Comparison of ENCODE assay signal across 17 cellular contexts in genomic region chr21:46243325-46243724, GRCh38. TPM values are rescaled to one million over a fixed set of nuclear protein-coding genes. Genes with fewer than 3 reads are reported as not detected.
DNase-seq lines count a peak whose midpoint lies in the region; ATAC-seq and TF ChIP-seq lines count a peak whose summit lies in the region.
"Had no signal": no experiment of that assay in that cellular context is flagged by ENCODE, and none has a peak within 500 bp of the region (broad histone marks: within the 10 kb centered on the region; RNA-seq: fewer than 3 reads in every experiment).

No MANE protein-coding gene starts in this region.

- H3K27me3 ChIP-seq in A673 (replicated peaks; ENCODE audit: insufficient read depth, low read depth, low read length, poor library complexity): no peaks in the 10 kb centered on the region
- no peaks in the 10 kb centered on the region for H3K27me3 ChIP-seq in BLaER1 treated with 17β-estradiol and CSF1 and Interleukin-3, amounts not matched to agents 10 nM and 100 nM
- H3K27me3 ChIP-seq: left lung, thyroid gland had no signal

- H3K4me1 ChIP-seq in A673 (ENCODE audit: insufficient read depth, low read length, poor library complexity, severe bottlenecking) (no peaks in the 10 kb centered on the region), mesodermal cell (ENCODE audit: control insufficient read depth, insufficient read depth, low read length, poor library complexity, severe bottlenecking) (no peaks in the 10 kb centered on the region)
- H3K4me1 ChIP-seq in BLaER1 treated with 17β-estradiol and CSF1 and Interleukin-3, amounts not matched to agents 10 nM and 100 nM: peaks cover 0 to 16% (median 9%) of the 10 kb centered on the region in 10 experiments; a peak in 14 of 20 replicates
- H3K4me1 ChIP-seq: left lung, thyroid gland had no signal

- peak overlapping the region in 7 of 11 experiments; percentile 13 to 47 (median 21); a peak in 6 of 22 replicates for H3K4me2 ChIP-seq in BLaER1 treated with 17β-estradiol and CSF1 and Interleukin-3, amounts not matched to agents 10 nM and 100 nM

- peaks cover 51% of the 10 kb centered on the region for H3K36me3 Mint-ChIP-seq in activated CD8-positive, alpha-beta T cell treated with anti-CD3 and anti-CD28 coated beads for 36 hours (ENCODE audit: low read depth)

- DNase-seq in A673 (ENCODE audit: low spot score): no peak
- DNase-seq in activated CD8-positive, alpha-beta T cell treated with anti-CD3 and anti-CD28 coated beads for 36 hours: no peak
- no peak for DNase-seq in T1000 (lab: John Stamatoyannopoulos, UW)
- no peak for DNase-seq in occipital lobe (lab: John Stamatoyannopoulos, UW)
- DNase-seq: activated CD4-positive, CD25-positive, alpha-beta regulatory T cell; activated gamma-delta T cell; left lung; MM.1S; NCI-H1694 treated with DMSO at 0.1 percent for 48 hours; NCI-H774; SHP77; T-helper 17 cell; thyroid gland had no signal

- H3K9me3 ChIP-seq in A673 (ENCODE audit: low read depth, low read length, poor library complexity, severe bottlenecking) (no peaks in the 10 kb centered on the region), mesodermal cell (ENCODE audit: control insufficient read depth, low read length) (no peaks in the 10 kb centered on the region)
- no peaks in the 10 kb centered on the region for H3K9me3 ChIP-seq in BLaER1 treated with 17β-estradiol and CSF1 and Interleukin-3, amounts not matched to agents 10 nM and 100 nM (replicated peaks in 1 of 11)
- H3K9me3 ChIP-seq: left lung, thyroid gland had no signal

- intact Hi-C loops in A673 (cut with micrococcal nuclease; ENCODE audit: unreplicated experiment): no loop called here
- intact Hi-C loops in activated CD8-positive, alpha-beta T cell treated with anti-CD3 and anti-CD28 coated beads for 36 hours (cut with micrococcal nuclease): no loop called here

- peaks cover 90% of the 10 kb centered on the region for H3K36me3 ChIP-seq in A673 (ENCODE audit: insufficient read depth, low read length, poor library complexity, severe bottlenecking)
- H3K36me3 ChIP-seq in BLaER1 treated with 17β-estradiol and CSF1 and Interleukin-3, amounts not matched to agents 10 nM and 100 nM: peaks cover 96 to 100% (median 99%) of the 10 kb centered on the region in 11 experiments
- peaks cover 92% of the 10 kb centered on the region for H3K36me3 ChIP-seq in mesodermal cell (ENCODE audit: control insufficient read depth, insufficient read depth, low read length)

- H3K4me3 Mint-ChIP-seq in activated CD8-positive, alpha-beta T cell treated with anti-CD3 and anti-CD28 coated beads for 36 hours: no peak overlapping the region
- H3K4me3 Mint-ChIP-seq: IgD-negative memory B cell, T-helper 17 cell had no signal

- CTCF ChIA-PET in A673 (lab: Charles Lee): no interaction called here
- CTCF ChIA-PET in activated CD8-positive, alpha-beta T cell treated with anti-CD3 and anti-CD28 coated beads for 36 hours (lab: Charles Lee): interaction anchor here (1.9 kb wide), 1 partner anchor 9 kb away, joined by 4 read pairs; no protein-coding TSS in a partner anchor

- H3K9ac ChIP-seq in BLaER1 treated with 17β-estradiol and CSF1 and Interleukin-3, amounts not matched to agents 10 nM and 100 nM: peak overlapping the region in 3 of 11 experiments; percentile 3 to 34 (median 7); a peak in 3 of 22 replicates

- H3K9me3 Mint-ChIP-seq in activated CD8-positive, alpha-beta T cell treated with anti-CD3 and anti-CD28 coated beads for 36 hours: no peaks in the 10 kb centered on the region
- H3K9me3 Mint-ChIP-seq: IgD-negative memory B cell had no signal

- peaks cover 10 to 68% (median 25%) of the 10 kb centered on the region in 11 experiments; a peak in 18 of 22 replicates for H4K20me1 ChIP-seq in BLaER1 treated with 17β-estradiol and CSF1 and Interleukin-3, amounts not matched to agents 10 nM and 100 nM

- ATAC-seq in activated CD8-positive, alpha-beta T cell treated with anti-CD3 and anti-CD28 coated beads for 36 hours: no peak
- no peak for ATAC-seq in GM21390 (IDR thresholded peaks at IDR 0.05; ENCODE audit: unreplicated experiment)
- ATAC-seq: left lung, T-helper 17 cell had no signal

- peak overlapping the region; percentile 41 for H3K27ac Mint-ChIP-seq in activated CD8-positive, alpha-beta T cell treated with anti-CD3 and anti-CD28 coated beads for 36 hours
- H3K27ac Mint-ChIP-seq: IgD-negative memory B cell, T-helper 17 cell had no signal

- H3K27me3 Mint-ChIP-seq in activated CD8-positive, alpha-beta T cell treated with anti-CD3 and anti-CD28 coated beads for 36 hours: no peaks in the 10 kb centered on the region
- H3K27me3 Mint-ChIP-seq: IgD-negative memory B cell, T-helper 17 cell had no signal

- 96 to 100% methylated on average over 6 to 8 of the region's 8 CpGs for WGBS in mesodermal cell (ENCODE audit: insufficient coverage in 2 of 2), 2 experiments

- no peak overlapping the region for H3K4me3 ChIP-seq in A673 (ENCODE audit: low read depth, low read length, poor library complexity, severe bottlenecking)
- no peak overlapping the region for H3K4me3 ChIP-seq in BLaER1 treated with 17β-estradiol and CSF1 and Interleukin-3, amounts not matched to agents 10 nM and 100 nM
- H3K4me3 ChIP-seq in mesodermal cell (ENCODE audit: extremely low read depth, insufficient read depth, low read length, poor library complexity, severe bottlenecking): no peak overlapping the region
- H3K4me3 ChIP-seq: left lung, thyroid gland had no signal

- TF ChIP-seq CTCF in A673 (conservative IDR thresholded peaks at IDR 0.05; ENCODE audit: low read depth, low read length): no peak
- no peak for TF ChIP-seq CTCF in activated CD8-positive, alpha-beta T cell treated with anti-CD3 and anti-CD28 coated beads for 36 hours (IDR thresholded peaks at IDR 0.05)

- no peaks in the 10 kb centered on the region for H3K4me1 Mint-ChIP-seq in activated CD8-positive, alpha-beta T cell treated with anti-CD3 and anti-CD28 coated beads for 36 hours (ENCODE audit: low read depth)

- peak overlapping the region; percentile 59 for H3K27ac ChIP-seq in A673 (ENCODE audit: low read depth, low read length, poor library complexity, severe bottlenecking)
- H3K27ac ChIP-seq in BLaER1 treated with 17β-estradiol and CSF1 and Interleukin-3, amounts not matched to agents 10 nM and 100 nM: peak overlapping the region in 1 of 11 experiments; percentile 10; a peak in 1 of 22 replicates
- peak overlapping the region; percentile 6 for H3K27ac ChIP-seq in mesodermal cell (ENCODE audit: low read depth, low read length, severe bottlenecking)
- H3K27ac ChIP-seq: left lung, thyroid gland had no signal

- POLR2A ChIA-PET in A673 (lab: Charles Lee; ENCODE audit: low non-redundant PET): no interaction called here
- POLR2A ChIA-PET in activated CD8-positive, alpha-beta T cell treated with anti-CD3 and anti-CD28 coated beads for 36 hours (lab: Charles Lee): interaction anchor here (1.9 to 2.3 kb wide), 2 partner anchors 10 kb away, joined by 4 to 12 read pairs; no protein-coding TSS in a partner anchor

- BruUV-seq in A673 (replicated peaks; lab: Mats Ljungman, UMichigan): no TSS peak

RNA-seq across cellular contexts. Expression of gene LSS, which starts 14.8 kb away (rescaled TPM):
- total RNA-seq in A673 (2021) (130 and 151 TPM in 2 replicates), occipital lobe (52.7 TPM)
- total RNA-seq in activated CD8-positive, alpha-beta T cell treated with anti-CD3 and anti-CD28 coated beads for 36 hours: 10 to 100 TPM; 20.3 to 20.4 TPM
- polyA plus RNA-seq in mesodermal cell (2013, experiment 1 of 2): 96.0 TPM
- 87.3 TPM for polyA plus RNA-seq in mesodermal cell (2013, experiment 2 of 2)

RNA-seq across cellular contexts. Expression of gene MCM3AP, which starts 42.1 kb away (rescaled TPM):
- total RNA-seq in A673 (2021) (121 and 125 TPM in 2 replicates), occipital lobe (82.7 TPM)
- 100 to 1,000 TPM; 108 to 112 TPM for total RNA-seq in activated CD8-positive, alpha-beta T cell treated with anti-CD3 and anti-CD28 coated beads for 36 hours
- polyA plus RNA-seq in mesodermal cell (2013, experiment 1 of 2): 72.4 TPM
- polyA plus RNA-seq in mesodermal cell (2013, experiment 2 of 2): 61.0 TPM

RNA-seq across cellular contexts. Expression of gene YBEY, which starts 42.8 kb away (rescaled TPM):
- total RNA-seq in A673 (2021) (18.8 and 24.2 TPM in 2 replicates), occipital lobe (11.7 TPM)
- total RNA-seq in activated CD8-positive, alpha-beta T cell treated with anti-CD3 and anti-CD28 coated beads for 36 hours: 10 to 100 TPM; 14.9 to 16.2 TPM
- 27.9 TPM for polyA plus RNA-seq in mesodermal cell (2013, experiment 1 of 2)
- polyA plus RNA-seq in mesodermal cell (2013, experiment 2 of 2): 25.8 TPM

RNA-seq across cellular contexts. Expression of gene SPATC1L, which starts 59.1 kb away (rescaled TPM):
- total RNA-seq in A673 (2021) (30.9 and 40.6 TPM in 2 replicates), occipital lobe (2.8 TPM)
- 10 to 100 TPM; 23.2 to 24.2 TPM for total RNA-seq in activated CD8-positive, alpha-beta T cell treated with anti-CD3 and anti-CD28 coated beads for 36 hours
- 39.8 TPM for polyA plus RNA-seq in mesodermal cell (2013, experiment 1 of 2)
- polyA plus RNA-seq in mesodermal cell (2013, experiment 2 of 2): 31.9 TPM
